ENCODE assay signal across 19 cellular contexts in the genomic region with DNA sequence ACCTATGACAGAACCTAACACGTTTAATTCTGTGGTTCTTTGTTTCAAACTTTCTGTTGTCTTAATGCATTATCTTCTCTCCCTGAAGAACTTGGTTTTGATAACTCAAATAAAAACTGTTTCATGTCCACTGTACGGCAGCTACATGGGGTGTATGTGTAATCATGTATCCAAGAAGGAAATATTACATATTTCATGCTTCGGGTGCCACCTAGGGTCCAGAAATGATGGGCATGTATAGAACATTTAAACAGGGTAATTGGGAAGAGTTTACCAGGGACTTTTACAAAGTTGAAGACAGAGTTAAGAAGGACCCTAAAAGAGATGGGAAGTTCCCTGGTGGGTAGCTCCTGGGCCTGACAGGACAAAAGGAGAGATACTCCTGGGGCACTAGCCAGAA.
DNase-seq lines count a peak whose midpoint lies in the region; ATAC-seq, FAIRE-seq and TF ChIP-seq lines count a peak whose summit lies in the region.
"Had no signal": no experiment of that assay in that cellular context is flagged by ENCODE, and none has a peak within 500 bp of the region (broad histone marks: within the 10 kb centered on the region; RNA-seq: fewer than 3 reads in every experiment).

No MANE protein-coding gene starts in this region.

- peaks cover 43% of the 10 kb centered on the region for H3K4me1 Mint-ChIP-seq in astrocyte (ENCODE audit: low read depth, unreplicated experiment)
- H3K4me1 Mint-ChIP-seq: activated CD4-positive, alpha-beta T cell treated with anti-CD3 and anti-CD28 coated beads, Interleukin-2, amount 10 ng/mL, durations not matched to agents 24 days and 14 days; activated naive CD8-positive, alpha-beta T cell treated with anti-CD3 and anti-CD28 coated beads, Interleukin-2, amount 10 ng/mL, durations not matched to agents 7 days and 5 days had no signal

- H3K4me3 Mint-ChIP-seq in astrocyte (ENCODE audit: unreplicated experiment) = no peak overlapping the region
- H3K4me3 Mint-ChIP-seq: activated CD4-positive, alpha-beta T cell treated with anti-CD3 and anti-CD28 coated beads, Interleukin-2, amount 10 ng/mL, durations not matched to agents 24 days and 14 days; activated naive CD8-positive, alpha-beta T cell treated with anti-CD3 and anti-CD28 coated beads, Interleukin-2, amount 10 ng/mL, durations not matched to agents 7 days and 5 days; activated T-cell treated with anti-CD3 and anti-CD28 coated beads, Interleukin-2, amount 50 U/mL, for 24 hours had no signal

- peaks cover 13% of the 10 kb centered on the region for H3K4me1 ChIP-seq in astrocyte (ENCODE audit: insufficient read depth, low read length)

- H3K27me3 ChIP-seq in astrocyte (ENCODE audit: insufficient read depth, low read length) = no peaks in the 10 kb centered on the region
- H3K27me3 ChIP-seq: BLaER1 treated with 17β-estradiol and CSF1 and Interleukin-3, amounts not matched to agents 10 nM and 100 nM; MG63 had no signal

- TF ChIP-seq CTCF in C4-2B (conservative IDR thresholded peaks at IDR 0.05) (peak; percentile 29), LNCaP clone FGC (IDR thresholded peaks at IDR 0.05; ENCODE audit: control insufficient read depth, extremely low read depth, insufficient read depth) (peak; percentile 65), astrocyte (IDR thresholded peaks at IDR 0.05; ENCODE audit: insufficient read depth, low read depth, low read length) (no peak), coronary artery (IDR thresholded peaks at IDR 0.05) (no peak)

- FAIRE-seq in astrocyte (lab: Jason Lieb, UNC) = no peak

- DNase-seq in LNCaP clone FGC (ENCODE audit: low read depth) (no peak), astrocyte (ENCODE audit: low read depth) (no peak), left lobe of liver (ENCODE audit: low spot score) (no peak), coronary artery (ENCODE audit: low spot score) (no peak), COLO668 (lab: John Stamatoyannopoulos, UW; ENCODE audit: unreplicated experiment) (no peak)
- no peak for DNase-seq in activated effector memory CD4-positive, alpha-beta T cell treated with Interleukin-2 at 50 U/mL for 16 hours
- DNase-seq: activated CD4-positive, alpha-beta T cell treated with anti-CD3 and anti-CD28 coated beads, Interleukin-2, amount 10 ng/mL, durations not matched to agents 24 days and 14 days; activated naive CD8-positive, alpha-beta T cell treated with anti-CD3 and anti-CD28 coated beads, Interleukin-2, amount 10 ng/mL, durations not matched to agents 7 days and 5 days; activated T-cell treated with anti-CD3 and anti-CD28 coated beads, Interleukin-2, amount 50 U/mL, for 24 hours; MG63; NCI-H2029 treated with DMSO at 0.1 percent for 48 hours; NK-92 treated with Interleukin-12 subunit alpha and Interleukin-12 subunit beta, amount 100 ng/mL, for 24 hours; SIG-M5; stimulated activated CD4-positive, alpha-beta T cell treated with anti-CD3 and anti-CD28 coated beads, Interleukin-4, amount 100 ng/mL, for 24 hours; T1000 had no signal

- H3K4me2 ChIP-seq in astrocyte (ENCODE audit: low read length) = peak overlapping the region; percentile 36
- H3K4me2 ChIP-seq: BLaER1 treated with 17β-estradiol and CSF1 and Interleukin-3, amounts not matched to agents 10 nM and 100 nM had no signal

- ATAC-seq in left lobe of liver (peak; percentile 29), HG03135 (IDR thresholded peaks at IDR 0.05; ENCODE audit: unreplicated experiment) (no peak)

- H3K79me2 ChIP-seq in astrocyte (ENCODE audit: insufficient read depth, low read length) = peaks cover 4% of the 10 kb centered on the region

- H3K4me3 ChIP-seq in LNCaP clone FGC (ENCODE audit: low read depth, low read length) (no peak overlapping the region), astrocyte (ENCODE audit: insufficient read depth, low read depth, low read length) (no peak overlapping the region), coronary artery (no peak overlapping the region)
- H3K4me3 ChIP-seq: BLaER1 treated with 17β-estradiol and CSF1 and Interleukin-3, amounts not matched to agents 10 nM and 100 nM; MG63; thoracic aorta had no signal

- H3K27ac Mint-ChIP-seq in astrocyte (ENCODE audit: unreplicated experiment) = no peak overlapping the region
- H3K27ac Mint-ChIP-seq: activated CD4-positive, alpha-beta T cell treated with anti-CD3 and anti-CD28 coated beads, Interleukin-2, amount 10 ng/mL, durations not matched to agents 24 days and 14 days; activated naive CD8-positive, alpha-beta T cell treated with anti-CD3 and anti-CD28 coated beads, Interleukin-2, amount 10 ng/mL, durations not matched to agents 7 days and 5 days; activated T-cell treated with anti-CD3 and anti-CD28 coated beads, Interleukin-2, amount 50 U/mL, for 24 hours had no signal

- no peak overlapping the region for H3K9ac ChIP-seq in astrocyte (ENCODE audit: low read length)
- H3K9ac ChIP-seq: BLaER1 treated with 17β-estradiol and CSF1 and Interleukin-3, amounts not matched to agents 10 nM and 100 nM had no signal

- no peaks in the 10 kb centered on the region for H3K9me3 ChIP-seq in astrocyte (ENCODE audit: insufficient read depth, low read depth, low read length)
- H3K9me3 ChIP-seq: MG63, thoracic aorta had no signal

- no peak overlapping the region for H3K27ac ChIP-seq in C4-2B
- no peak overlapping the region for H3K27ac ChIP-seq in astrocyte (ENCODE audit: low read depth, low read length)
- H3K27ac ChIP-seq in coronary artery = no peak overlapping the region
- H3K27ac ChIP-seq: BLaER1 treated with 17β-estradiol and CSF1 and Interleukin-3, amounts not matched to agents 10 nM and 100 nM; thoracic aorta had no signal

- no peaks in the 10 kb centered on the region for H3K9me3 Mint-ChIP-seq in astrocyte (ENCODE audit: unreplicated experiment)
- H3K9me3 Mint-ChIP-seq: activated CD4-positive, alpha-beta T cell treated with anti-CD3 and anti-CD28 coated beads, Interleukin-2, amount 10 ng/mL, durations not matched to agents 24 days and 14 days; activated T-cell treated with anti-CD3 and anti-CD28 coated beads, Interleukin-2, amount 50 U/mL, for 24 hours had no signal

- H3K36me3 Mint-ChIP-seq in astrocyte (ENCODE audit: low read depth, unreplicated experiment) = no peaks in the 10 kb centered on the region
- H3K36me3 Mint-ChIP-seq: activated naive CD8-positive, alpha-beta T cell treated with anti-CD3 and anti-CD28 coated beads, Interleukin-2, amount 10 ng/mL, durations not matched to agents 7 days and 5 days had no signal

- H3K27me3 Mint-ChIP-seq in astrocyte (ENCODE audit: low read depth, unreplicated experiment) = no peaks in the 10 kb centered on the region
- H3K27me3 Mint-ChIP-seq: activated CD4-positive, alpha-beta T cell treated with anti-CD3 and anti-CD28 coated beads, Interleukin-2, amount 10 ng/mL, durations not matched to agents 24 days and 14 days; activated naive CD8-positive, alpha-beta T cell treated with anti-CD3 and anti-CD28 coated beads, Interleukin-2, amount 10 ng/mL, durations not matched to agents 7 days and 5 days; activated T-cell treated with anti-CD3 and anti-CD28 coated beads, Interleukin-2, amount 50 U/mL, for 24 hours had no signal

- peaks cover 62% of the 10 kb centered on the region for H4K20me1 ChIP-seq in astrocyte (ENCODE audit: insufficient read depth, low read length)
- H4K20me1 ChIP-seq: BLaER1 treated with 17β-estradiol and CSF1 and Interleukin-3, amounts not matched to agents 10 nM and 100 nM had no signal

- H3K36me3 ChIP-seq in astrocyte (ENCODE audit: insufficient read depth, low read length) = no peaks in the 10 kb centered on the region
- H3K36me3 ChIP-seq: BLaER1 treated with 17β-estradiol and CSF1 and Interleukin-3, amounts not matched to agents 10 nM and 100 nM; MG63; thoracic aorta had no signal

- H2AFZ ChIP-seq in astrocyte (ENCODE audit: low read depth, low read length) = no peak overlapping the region

Comparison
In these comparisons a context has a peak if more than half of its experiments do, and no peak if none do; other contexts are left out.
1. CTCF ChIP-seq: peak in C4-2B (single experiment) and LNCaP clone FGC (single experiment); none in astrocyte (single experiment) and coronary artery (single experiment).